8 cellular contexts compared by ENCODE assay signal in the genomic region with DNA sequence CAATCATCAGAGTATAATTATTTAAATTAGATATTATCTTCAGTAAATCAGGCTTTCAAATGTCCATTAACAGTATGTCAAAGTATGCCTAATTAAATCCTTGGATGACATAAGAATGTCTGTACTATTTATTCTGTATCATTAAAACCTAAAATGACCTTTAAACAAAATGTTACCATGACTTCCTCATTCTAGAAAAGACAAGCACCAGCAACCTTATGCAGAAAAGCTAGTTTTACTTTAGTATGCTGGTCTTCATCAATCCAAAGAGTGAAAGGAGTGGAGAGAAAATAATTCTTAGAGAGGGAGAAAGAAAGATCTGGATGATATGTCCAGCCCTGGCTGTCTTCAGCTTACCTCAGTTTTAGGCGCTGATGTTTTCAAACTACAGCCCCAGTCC.
"Had no signal": no experiment of that assay in that cellular context is flagged by ENCODE, and none has a peak within 500 bp of the region (broad histone marks: within the 10 kb centered on the region; RNA-seq: fewer than 3 reads in every experiment).

No MANE protein-coding gene starts in this region.

- DNase-seq: H9, HCEC 1CT, IMR-90 had no signal

- FAIRE-seq: H1, H54, HTR-8/SVneo, K562 had no signal

- H2AFZ ChIP-seq: GM23338 had no signal

- H3K4me3 ChIP-seq: GM23338, K562 had no signal

- H3K4me2 ChIP-seq: GM23338 had no signal

- ATAC-seq: GM23338, K562 had no signal
